In the genomic region with DNA sequence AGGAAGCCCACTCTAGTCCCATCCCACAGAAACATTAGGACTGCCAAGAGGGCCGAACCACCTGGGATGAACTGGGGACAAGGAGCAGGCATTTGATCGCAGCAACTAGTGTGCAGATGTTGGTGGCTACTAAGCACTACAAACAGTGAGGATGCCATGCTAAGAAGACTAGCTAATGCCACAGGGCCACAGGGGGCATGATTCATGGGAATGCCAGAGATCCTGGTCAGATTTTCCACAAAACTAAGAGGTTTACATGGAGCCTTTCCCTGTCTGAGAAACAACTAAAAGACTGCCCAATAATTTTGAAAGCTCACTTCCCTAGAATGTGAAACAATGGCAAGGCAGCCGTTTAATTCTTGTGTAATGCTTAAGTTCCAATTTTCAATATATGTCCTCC, we compare ENCODE assay signal across 24 cellular contexts.
"Had no signal": no experiment of that assay in that cellular context is flagged by ENCODE, and none has a peak within 500 bp of the region (broad histone marks: within the 10 kb centered on the region; RNA-seq: fewer than 3 reads in every experiment).

No MANE protein-coding gene starts in this region.

- H3K4me1 ChIP-seq: esophagus muscularis mucosa, gastroesophageal sphincter, parathyroid adenoma, right lobe of liver, tibial artery had no signal

- H3K9ac ChIP-seq: parathyroid adenoma had no signal

- H3K79me2 ChIP-seq: parathyroid adenoma had no signal

- H3K9me3 ChIP-seq: esophagus muscularis mucosa, gastroesophageal sphincter, right lobe of liver, tibial artery had no signal

- DNase-seq: activated CD4-positive, alpha-beta T cell treated with anti-CD3 and anti-CD28 coated beads for 36 hours; activated CD4-positive, alpha-beta T cell treated with anti-CD3 and anti-CD28 coated beads, Interleukin-2, amount 50 U/mL, for 48 hours; activated CD8-positive, alpha-beta memory T cell treated with anti-CD3 and anti-CD28 coated beads, Interleukin-2, amount 50 U/mL, for 48 hours; activated effector memory CD4-positive, alpha-beta T cell treated with Interleukin-2 at 50 U/mL for 16 hours; activated naive CD4-positive, alpha-beta T cell treated with anti-CD3 and anti-CD28 coated beads for 36 hours; activated naive CD8-positive, alpha-beta T cell treated with anti-CD3 and anti-CD28 coated beads, Interleukin-2, amount 10 ng/mL, durations not matched to agents 7 days and 5 days; activated T-cell treated with anti-CD3 and anti-CD28 coated beads, Interleukin-2, amount 50 U/mL, for 72 hours; amniotic stem cell; cerebellar nuclear complex; head of caudate nucleus; hypothalamus; islet precursor cell; midbrain; right lobe of liver; stimulated activated CD4-positive, alpha-beta T cell treated with anti-CD3 and anti-CD28 coated beads, Interleukin-1b, Interleukin-23, amount 100 ng/mL, for 48 hours; T-helper 1 cell; tibial artery had no signal

- H3K27me3 ChIP-seq: esophagus muscularis mucosa, gastroesophageal sphincter, right lobe of liver, tibial artery had no signal

- H3K4me3 ChIP-seq: coronary artery, esophagus muscularis mucosa, gastroesophageal sphincter, right lobe of liver, skin epidermis, tibial artery had no signal

- H3K36me3 ChIP-seq: esophagus muscularis mucosa, gastroesophageal sphincter, right lobe of liver, tibial artery had no signal

- H3K27ac ChIP-seq: coronary artery, esophagus muscularis mucosa, gastroesophageal sphincter, parathyroid adenoma, right lobe of liver, skin epidermis, tibial artery had no signal

- H2AFZ ChIP-seq: parathyroid adenoma had no signal

- ATAC-seq: activated CD4-positive, alpha-beta T cell treated with anti-CD3 and anti-CD28 coated beads for 36 hours; activated T-cell treated with anti-CD3 and anti-CD28 coated beads, Interleukin-2, amount 50 U/mL, for 72 hours; gastroesophageal sphincter; natural killer cell treated with Interleukin-12 subunit alpha and Interleukin-12 subunit beta and Interleukin-15 and Interleukin-18, amount 100 ng/mL, for 72 hours; right lobe of liver; WTC11 had no signal
